27 cellular contexts compared by ENCODE assay signal in genomic region chrX:153931748-153932147, GRCh38. TPM values are rescaled to one million over a fixed set of nuclear protein-coding genes. Genes with fewer than 3 reads are reported as not detected.
DNase-seq lines count a peak whose midpoint lies in the region; ATAC-seq and TF ChIP-seq lines count a peak whose summit lies in the region.
"Had no signal": no experiment of that assay in that cellular context is flagged by ENCODE, and none has a peak within 500 bp of the region (broad histone marks: within the 10 kb centered on the region; RNA-seq: fewer than 3 reads in every experiment).

No MANE protein-coding gene starts in this region.

- intact Hi-C loops in CD4-positive, alpha-beta memory T cell (cut with micrococcal nuclease): no loop called here
- intact Hi-C loops in left colon (cut with DNase I, micrococcal nuclease): no loop called here

- no peak for TF ChIP-seq CTCF in Loucy (conservative IDR thresholded peaks at IDR 0.05; ENCODE audit: low read length)

- no peaks in the 10 kb centered on the region for H3K27me3 Mint-ChIP-seq in CD4-positive, alpha-beta memory T cell
- no peaks in the 10 kb centered on the region for H3K27me3 Mint-ChIP-seq in activated naive CD8-positive, alpha-beta T cell
- no peaks in the 10 kb centered on the region for H3K27me3 Mint-ChIP-seq in naive B cell

- no peak overlapping the region for H3K4me3 ChIP-seq in CD4-positive, alpha-beta memory T cell (ENCODE audit: low read length in 2 of 2)
- no peak overlapping the region for H3K4me3 ChIP-seq in Loucy (ENCODE audit: low read length, poor library complexity, severe bottlenecking)
- H3K4me3 ChIP-seq: cardiac muscle cell, coronary artery, esophagus muscularis mucosa, heart right ventricle, mucosa of descending colon, neural progenitor cell, PC-9, smooth muscle cell had no signal

- H3F3A ChIP-seq in Loucy (ENCODE audit: low read depth): peaks cover 4% of the 10 kb centered on the region; the same call in 1 of the 2 replicates

- no peaks in the 10 kb centered on the region for H4K20me1 ChIP-seq in Loucy (ENCODE audit: insufficient read depth, low read length, poor library complexity, severe bottlenecking)

- peaks cover 5 to 20% of the 10 kb centered on the region in 2 donors for H3K36me3 Mint-ChIP-seq in CD4-positive, alpha-beta memory T cell
- H3K36me3 Mint-ChIP-seq in activated naive CD8-positive, alpha-beta T cell: peaks cover 2% of the 10 kb centered on the region
- peaks cover 0 to 11% of the 10 kb centered on the region in 2 donors for H3K36me3 Mint-ChIP-seq in naive B cell

- DNase-seq in CD4-positive, alpha-beta memory T cell: no peak
- no peak for DNase-seq in naive B cell
- no peak for DNase-seq in left colon
- no peak for DNase-seq in NCI-H2227 (lab: John Stamatoyannopoulos, UW; ENCODE audit: unreplicated experiment)
- DNase-seq in stimulated activated CD4-positive, alpha-beta T cell treated with anti-CD3 and anti-CD28 coated beads, Interleukin-2, amount 100 ng/mL, for 24 hours: no peak
- DNase-seq: activated T-cell treated with anti-CD3 and anti-CD28 coated beads, Interleukin-2, amount 50 U/mL, for 1 hour; C1 segment of cervical spinal cord; foreskin keratinocyte; heart right ventricle; mucosa of descending colon; NCI-H1092; NCI-H187; NCI-H524 treated with DMSO at 0.1 percent for 48 hours; PC-9; SIG-M5 had no signal

- H3K4me1 ChIP-seq in CD4-positive, alpha-beta memory T cell (ENCODE audit: insufficient read depth, low read length): peaks cover 15% of the 10 kb centered on the region
- H3K4me1 ChIP-seq in Loucy (ENCODE audit: insufficient read depth, low read length, poor library complexity, severe bottlenecking): peaks cover 13% of the 10 kb centered on the region
- H3K4me1 ChIP-seq: foreskin keratinocyte had no signal

- H3K27me3 ChIP-seq in CD4-positive, alpha-beta memory T cell (ENCODE audit: insufficient read depth, low read length): no peaks in the 10 kb centered on the region
- no peaks in the 10 kb centered on the region for H3K27me3 ChIP-seq in Loucy (ENCODE audit: insufficient read depth, low read length, poor library complexity, severe bottlenecking)
- H3K27me3 ChIP-seq: cardiac muscle cell, esophagus muscularis mucosa, foreskin keratinocyte, neural progenitor cell had no signal

- H3K27ac ChIP-seq in CD4-positive, alpha-beta memory T cell (ENCODE audit: low read depth, low read length): no peak overlapping the region
- H3K27ac ChIP-seq: cardiac muscle cell, coronary artery, foreskin keratinocyte, heart right ventricle, neural progenitor cell, parathyroid adenoma, PC-9 had no signal

- H3K4me2 ChIP-seq in Loucy (ENCODE audit: low read depth, low read length, poor library complexity, severe bottlenecking): no peak overlapping the region
- H3K4me2 ChIP-seq: neural progenitor cell, PC-9, smooth muscle cell had no signal

- H3K79me2 ChIP-seq in Loucy (ENCODE audit: insufficient read depth, low read length): peaks cover 48% of the 10 kb centered on the region
- H3K79me2 ChIP-seq: parathyroid adenoma had no signal

- H3K4me1 Mint-ChIP-seq in CD4-positive, alpha-beta memory T cell: peaks cover 9 to 54% (median 40%) of the 10 kb centered on the region in 4 donors
- H3K4me1 Mint-ChIP-seq in activated naive CD8-positive, alpha-beta T cell (ENCODE audit: low read depth): peaks cover 28% of the 10 kb centered on the region
- peaks cover 29 to 49% (median 35%) of the 10 kb centered on the region in 3 donors for H3K4me1 Mint-ChIP-seq in naive B cell

- H3K36me3 ChIP-seq in CD4-positive, alpha-beta memory T cell (ENCODE audit: insufficient read depth, low read length): peaks cover 4% of the 10 kb centered on the region
- H3K36me3 ChIP-seq in Loucy (ENCODE audit: insufficient read depth, low read length): no peaks in the 10 kb centered on the region
- H3K36me3 ChIP-seq: cardiac muscle cell, neural progenitor cell had no signal

- peak overlapping the region in 6 of 7 donors; percentile 31 to 89 (median 54) for H3K27ac Mint-ChIP-seq in CD4-positive, alpha-beta memory T cell
- peak overlapping the region; percentile 50 for H3K27ac Mint-ChIP-seq in activated naive CD8-positive, alpha-beta T cell
- H3K27ac Mint-ChIP-seq in naive B cell: peak overlapping the region in 4 of 6 donors; percentile 13 to 92 (median 46)
- H3K27ac Mint-ChIP-seq: neural progenitor cell had no signal

- H3K9ac ChIP-seq in Loucy (ENCODE audit: low read depth, low read length, poor library complexity, severe bottlenecking): peak overlapping the region; percentile 12
- H3K9ac ChIP-seq: neural progenitor cell, parathyroid adenoma had no signal

- H3K9me2 ChIP-seq in Loucy (replicated peaks; ENCODE audit: low read depth, low read length): no peaks in the 10 kb centered on the region

- CTCF ChIA-PET in CD4-positive, alpha-beta memory T cell (lab: Charles Lee; ENCODE audit: partially characterized antibody): interaction anchor here (5.1 to 14.9 kb wide), 2 partner anchors 8 to 15 kb away, joined by 34 to 290 read pairs; partner anchors contain the start of gene RENBP

- ATAC-seq in naive B cell (ENCODE audit: low read depth in 2 of 2): no peak
- ATAC-seq in left colon: no peak
- no peak for ATAC-seq in HG03520 (IDR thresholded peaks at IDR 0.05; ENCODE audit: unreplicated experiment)
- ATAC-seq: activated CD4-positive, CD25-positive, alpha-beta regulatory T cell treated with anti-CD3 and anti-CD28 coated beads, Interleukin-2, amount 50 U/mL, for 24 hours; foreskin keratinocyte; heart right ventricle; mucosa of descending colon had no signal

- POLR2A ChIA-PET in CD4-positive, alpha-beta memory T cell (lab: Charles Lee; ENCODE audit: partially characterized antibody): interaction anchor here (0.9 to 20.6 kb wide), 2 partner anchors 12 to 26 kb away, joined by 3 to 447 read pairs; partner anchors contain the start of genes NAA10 and RENBP

- H3K4me3 Mint-ChIP-seq in CD4-positive, alpha-beta memory T cell: peak overlapping the region in 1 of 8 donors; percentile 39
- H3K4me3 Mint-ChIP-seq in activated naive CD8-positive, alpha-beta T cell: peak overlapping the region; percentile 42
- peak overlapping the region in 2 of 8 donors; percentile 24 to 43 for H3K4me3 Mint-ChIP-seq in naive B cell
- H3K4me3 Mint-ChIP-seq: neural progenitor cell had no signal

- H3K9me3 ChIP-seq in CD4-positive, alpha-beta memory T cell (ENCODE audit: control insufficient read depth in 1 of 2, low read length in 2 of 2): no peaks in the 10 kb centered on the region
- H3K9me3 ChIP-seq in Loucy (ENCODE audit: insufficient read depth, low read depth, low read length): no peaks in the 10 kb centered on the region
- H3K9me3 ChIP-seq: esophagus muscularis mucosa, heart right ventricle, mucosa of descending colon had no signal

- peaks cover 0 to 3% (median 0%) of the 10 kb centered on the region in 8 donors for H3K9me3 Mint-ChIP-seq in CD4-positive, alpha-beta memory T cell
- no peaks in the 10 kb centered on the region for H3K9me3 Mint-ChIP-seq in activated naive CD8-positive, alpha-beta T cell (ENCODE audit: low read depth)
- peaks cover 0 to 6% (median 0%) of the 10 kb centered on the region in 7 donors for H3K9me3 Mint-ChIP-seq in naive B cell

- no peak overlapping the region for H2AFZ ChIP-seq in Loucy (ENCODE audit: low read length)
- H2AFZ ChIP-seq: neural progenitor cell, parathyroid adenoma, PC-9 had no signal

RNA-seq across cellular contexts. Expression of gene NAA10, which starts 3.1 kb away (rescaled TPM):
- 10 to 100 TPM; 88.9 to 94.9 TPM for total RNA-seq in CD4-positive, alpha-beta memory T cell
- 10 to 100 TPM; 57.6 to 96.3 TPM for polyA plus RNA-seq in CD4-positive, alpha-beta memory T cell
- polyA plus RNA-seq in naive B cell (ENCODE audit: low read depth in 6 of 6): 10 to 100 TPM; 52.6 to 98.7 (median 61.0) TPM
- 10 to 100 TPM; 52.7 to 68.0 TPM for total RNA-seq in left colon

RNA-seq across cellular contexts. Expression of gene ARHGAP4, which starts 5.7 kb away (rescaled TPM):
- total RNA-seq in CD4-positive, alpha-beta memory T cell: 100 to 1,000 TPM; 327 to 330 TPM
- polyA plus RNA-seq in CD4-positive, alpha-beta memory T cell: 100 to 1,000 TPM in 1 of 2 donors, 10 to 100 TPM in 1; 65.4 to 117 TPM
- polyA plus RNA-seq in naive B cell (ENCODE audit: low read depth in 6 of 6): 100 to 1,000 TPM in 2 of 6 donors, 10 to 100 TPM in 4; 71.5 to 147 (median 83.5) TPM
- total RNA-seq in left colon: 10 to 100 TPM; 26.6 to 35.5 TPM

RNA-seq across cellular contexts. Expression of gene RENBP, which starts 12.7 kb away (rescaled TPM):
- total RNA-seq in CD4-positive, alpha-beta memory T cell: 10 to 100 TPM; 17.2 to 21.3 TPM
- under 1 TPM in 1 of 2 donors, not detected in 1; 0.65 TPM for polyA plus RNA-seq in CD4-positive, alpha-beta memory T cell
- 1 to 10 TPM in 4 of 6 donors, under 1 TPM in 2; 0.68 to 3.8 (median 1.7) TPM for polyA plus RNA-seq in naive B cell (ENCODE audit: low read depth in 6 of 6)
- total RNA-seq in left colon: 1 to 10 TPM; 3.8 to 8.6 TPM
- total RNA-seq: smooth muscle cell had no signal

RNA-seq across cellular contexts. Expression of gene AVPR2, which starts 27.3 kb away (rescaled TPM):
- not detected for total RNA-seq in CD4-positive, alpha-beta memory T cell
- under 1 TPM in 1 of 2 donors, not detected in 1; 0.15 TPM for polyA plus RNA-seq in CD4-positive, alpha-beta memory T cell
- under 1 TPM in 1 of 6 donors, not detected in 5; 0.25 TPM for polyA plus RNA-seq in naive B cell (ENCODE audit: low read depth in 6 of 6)
- under 1 TPM; 0.52 to 0.64 TPM for total RNA-seq in left colon
- total RNA-seq: activated CD8-positive, alpha-beta memory T cell treated with anti-CD3 and anti-CD28 coated beads for 36 hours; cardiac muscle cell; foreskin keratinocyte; smooth muscle cell; temporal lobe had no signal
- polyA plus RNA-seq: foreskin keratinocyte, smooth muscle cell had no signal

RNA-seq across cellular contexts. Expression of gene HCFC1, which starts 39.9 kb away (rescaled TPM):
- total RNA-seq in CD4-positive, alpha-beta memory T cell: 10 to 100 TPM; 52.6 to 53.4 TPM
- polyA plus RNA-seq in CD4-positive, alpha-beta memory T cell: 10 to 100 TPM in 1 of 2 donors, 1 to 10 TPM in 1; 1.6 to 14.9 TPM
- 10 to 100 TPM in 1 of 6 donors, 1 to 10 TPM in 4, under 1 TPM in 1; 0.22 to 14.0 (median 5.8) TPM for polyA plus RNA-seq in naive B cell (ENCODE audit: low read depth in 6 of 6)
- 10 to 100 TPM; 31.9 to 47.9 TPM for total RNA-seq in left colon

Comparison
In these comparisons a context has a peak if more than half of its experiments do, and no peak if none do; other contexts are left out.
1. RNA of gene ARHGAP4, which starts 5.7 kb away (total RNA-seq): 327 to 330 TPM in CD4-positive, alpha-beta memory T cell; 26.6 to 35.5 TPM in left colon; every median in the first group is over 4 times any median in the second.
2. Peak in every context shown above with its lines, with median percentiles within 50 percentile points of each other: H3K27ac Mint-ChIP-seq.